12 cellular contexts compared by ENCODE assay signal in genomic region chr17:49231563-49231894, GRCh38. TPM values are rescaled to one million over a fixed set of nuclear protein-coding genes. Genes with fewer than 3 reads are reported as not detected.
DNase-seq lines count a peak whose midpoint lies in the region; ATAC-seq and TF ChIP-seq lines count a peak whose summit lies in the region.
"Had no signal": no experiment of that assay in that cellular context is flagged by ENCODE, and none has a peak within 500 bp of the region (broad histone marks: within the 10 kb centered on the region; RNA-seq: fewer than 3 reads in every experiment).

No MANE protein-coding gene starts in this region.

- no peak overlapping the region for H3K27ac ChIP-seq in dorsolateral prefrontal cortex
- peak overlapping the region; percentile 93 for H3K27ac ChIP-seq in neutrophil
- H3K27ac ChIP-seq: suprapubic skin had no signal

- H3K9ac ChIP-seq in Loucy (ENCODE audit: low read depth, low read length, poor library complexity, severe bottlenecking), result no peak overlapping the region

- H3K4me2 ChIP-seq in Loucy (ENCODE audit: low read depth, low read length, poor library complexity, severe bottlenecking), result peak overlapping the region; percentile 86

- no peaks in the 10 kb centered on the region for H3K9me2 ChIP-seq in Loucy (replicated peaks; ENCODE audit: low read depth, low read length)

- no peak for DNase-seq in activated CD4-positive, alpha-beta T cell treated with anti-CD3 and anti-CD28 coated beads for 36 hours
- DNase-seq in activated CD4-positive, alpha-beta T cell treated with anti-CD3 and anti-CD28 coated beads for 4 hours, result no peak
- DNase-seq in dorsolateral prefrontal cortex (no peak), GDM1 (lab: John Stamatoyannopoulos, UW) (no peak), T-helper 17 cell (no peak)
- DNase-seq: ACHN; effector CD8-positive, alpha-beta T cell; NCI-H1092 treated with DMSO at 0.1 percent for 48 hours had no signal

- no peak for ATAC-seq in activated CD4-positive, alpha-beta T cell treated with anti-CD3 and anti-CD28 coated beads for 36 hours
- no peak for ATAC-seq in T-helper 17 cell
- no peak for ATAC-seq in GM18873 (IDR thresholded peaks at IDR 0.05; ENCODE audit: low FRiP score, unreplicated experiment)

- peak overlapping the region; percentile 73 for H3K4me3 ChIP-seq in Loucy (ENCODE audit: low read length, poor library complexity, severe bottlenecking)
- H3K4me3 ChIP-seq in dorsolateral prefrontal cortex, result peak overlapping the region in 44 of 59 donors; percentile 56 to 94 (median 74)
- H3K4me3 ChIP-seq in neutrophil (ENCODE audit: low read depth in 1 of 2, low read length in 1 of 2), result peak overlapping the region; percentile 94 to 95

- POLR2A ChIA-PET in activated CD4-positive, alpha-beta T cell treated with anti-CD3 and anti-CD28 coated beads for 36 hours (lab: Charles Lee), result no interaction called here

- H3K36me3 Mint-ChIP-seq in activated CD4-positive, alpha-beta T cell treated with anti-CD3 and anti-CD28 coated beads for 36 hours (ENCODE audit: low read depth), result no peaks in the 10 kb centered on the region
- H3K36me3 Mint-ChIP-seq in T-helper 17 cell (ENCODE audit: low read depth), result no peaks in the 10 kb centered on the region

- no peaks in the 10 kb centered on the region for H3F3A ChIP-seq in Loucy (ENCODE audit: low read depth)

- CTCF ChIA-PET in activated CD4-positive, alpha-beta T cell treated with anti-CD3 and anti-CD28 coated beads for 36 hours (lab: Charles Lee), result interaction anchor here (0.8 to 7.0 kb wide), 5 partner anchors 9 to 59 kb away, joined by 3 to 58 read pairs (median 4); partner anchors contain the start of genes ABI3 and GNGT2

- H3K27ac Mint-ChIP-seq in activated CD4-positive, alpha-beta T cell treated with anti-CD3 and anti-CD28 coated beads for 36 hours, result no peak overlapping the region
- H3K27ac Mint-ChIP-seq in T-helper 17 cell, result no peak overlapping the region

- H3K4me1 Mint-ChIP-seq in activated CD4-positive, alpha-beta T cell treated with anti-CD3 and anti-CD28 coated beads for 36 hours, result peaks cover 6% of the 10 kb centered on the region
- peaks cover 8% of the 10 kb centered on the region for H3K4me1 Mint-ChIP-seq in T-helper 17 cell

- peak overlapping the region; percentile 66 for H3K4me3 Mint-ChIP-seq in activated CD4-positive, alpha-beta T cell treated with anti-CD3 and anti-CD28 coated beads for 36 hours
- H3K4me3 Mint-ChIP-seq in T-helper 17 cell, result no peak overlapping the region

- peaks cover 16% of the 10 kb centered on the region for H3K27me3 Mint-ChIP-seq in activated CD4-positive, alpha-beta T cell treated with anti-CD3 and anti-CD28 coated beads for 36 hours
- H3K27me3 Mint-ChIP-seq in T-helper 17 cell, result peaks cover 7% of the 10 kb centered on the region

- intact Hi-C loops in activated CD4-positive, alpha-beta T cell treated with anti-CD3 and anti-CD28 coated beads for 36 hours (cut with DNase I, micrococcal nuclease), result loop anchor here in 1 of 2 experiments (2.0 kb wide), 1 partner anchor 29 kb away; no protein-coding TSS in a partner anchor
- intact Hi-C loops in dorsolateral prefrontal cortex (cut with DNase I), result no loop called here

- no peaks in the 10 kb centered on the region for H3K79me2 ChIP-seq in Loucy (ENCODE audit: insufficient read depth, low read length)

- no peaks in the 10 kb centered on the region for H3K9me3 Mint-ChIP-seq in activated CD4-positive, alpha-beta T cell treated with anti-CD3 and anti-CD28 coated beads for 36 hours (ENCODE audit: low read depth)

- no peaks in the 10 kb centered on the region for H3K36me3 ChIP-seq in Loucy (ENCODE audit: insufficient read depth, low read length)
- H3K36me3 ChIP-seq in neutrophil, result peaks cover 13% of the 10 kb centered on the region
- H3K36me3 ChIP-seq: suprapubic skin had no signal

- peaks cover 8% of the 10 kb centered on the region for H3K4me1 ChIP-seq in Loucy (ENCODE audit: insufficient read depth, low read length, poor library complexity, severe bottlenecking)
- peaks cover 79 to 83% of the 10 kb centered on the region in 2 experiments for H3K4me1 ChIP-seq in neutrophil (ENCODE audit: control insufficient read depth in 1 of 2, insufficient read depth in 1 of 2, low read depth in 1 of 2, low read length in 1 of 2)

- no peaks in the 10 kb centered on the region for H3K9me3 ChIP-seq in Loucy (ENCODE audit: insufficient read depth, low read depth, low read length)
- H3K9me3 ChIP-seq in neutrophil, result no peaks in the 10 kb centered on the region
- no peaks in the 10 kb centered on the region for H3K9me3 ChIP-seq in T-helper 17 cell (ENCODE audit: control insufficient read depth, low read length, poor library complexity, severe bottlenecking)
- H3K9me3 ChIP-seq: suprapubic skin had no signal

- TF ChIP-seq CTCF in Loucy (conservative IDR thresholded peaks at IDR 0.05; ENCODE audit: low read length) (no peak), dorsolateral prefrontal cortex (IDR thresholded peaks at IDR 0.05 in 54 of 56, conservative IDR thresholded peaks at IDR 0.05 in 2 of 56; ENCODE audit: low read depth in 1 of 56, partially characterized antibody in 56 of 56) (no peak), neutrophil (IDR thresholded peaks at IDR 0.05) (no peak)

- no peaks in the 10 kb centered on the region for H4K20me1 ChIP-seq in Loucy (ENCODE audit: insufficient read depth, low read length, poor library complexity, severe bottlenecking)

- no peaks in the 10 kb centered on the region for H3K27me3 ChIP-seq in Loucy (ENCODE audit: insufficient read depth, low read length, poor library complexity, severe bottlenecking)
- peaks cover 0 to 1% (median 0%) of the 10 kb centered on the region in 45 donors for H3K27me3 ChIP-seq in dorsolateral prefrontal cortex
- H3K27me3 ChIP-seq in neutrophil, result peaks cover 8% of the 10 kb centered on the region

- H2AFZ ChIP-seq in Loucy (ENCODE audit: low read length), result peak overlapping the region; percentile 77; the same call in 1 of the 2 replicates

RNA-seq across cellular contexts. Expression of gene PHOSPHO1, which starts 0.9 kb away (rescaled TPM):
- not detected for total RNA-seq in activated CD4-positive, alpha-beta T cell treated with anti-CD3 and anti-CD28 coated beads for 36 hours
- total RNA-seq in dorsolateral prefrontal cortex (10 to 100 TPM in 2 of 120 experiments, 1 to 10 TPM in 118; 1.3 to 12.2 (median 5.2) TPM), T-helper 17 cell (not detected)

RNA-seq across cellular contexts. Expression of gene ABI3, which starts 21.0 kb away (rescaled TPM):
- 10 to 100 TPM; 27.8 to 31.1 TPM for total RNA-seq in activated CD4-positive, alpha-beta T cell treated with anti-CD3 and anti-CD28 coated beads for 36 hours
- total RNA-seq in dorsolateral prefrontal cortex, result 10 to 100 TPM in 15 of 120 experiments, 1 to 10 TPM in 105; 1.2 to 21.5 (median 6.5) TPM
- 10 to 100 TPM in 1 of 2 donors, 1 to 10 TPM in 1; 6.5 to 10.5 TPM for total RNA-seq in T-helper 17 cell

RNA-seq across cellular contexts. Expression of gene GNGT2, which starts 21.2 kb away (rescaled TPM):
- total RNA-seq in activated CD4-positive, alpha-beta T cell treated with anti-CD3 and anti-CD28 coated beads for 36 hours, result 10 to 100 TPM; 27.3 to 27.7 TPM
- 1 to 10 TPM in 106 of 120 experiments, under 1 TPM in 9, not detected in 5; 0.63 to 6.2 (median 2.1) TPM for total RNA-seq in dorsolateral prefrontal cortex
- total RNA-seq in T-helper 17 cell, result 1 to 10 TPM; 3.0 to 4.4 TPM
